In the genomic region with DNA sequence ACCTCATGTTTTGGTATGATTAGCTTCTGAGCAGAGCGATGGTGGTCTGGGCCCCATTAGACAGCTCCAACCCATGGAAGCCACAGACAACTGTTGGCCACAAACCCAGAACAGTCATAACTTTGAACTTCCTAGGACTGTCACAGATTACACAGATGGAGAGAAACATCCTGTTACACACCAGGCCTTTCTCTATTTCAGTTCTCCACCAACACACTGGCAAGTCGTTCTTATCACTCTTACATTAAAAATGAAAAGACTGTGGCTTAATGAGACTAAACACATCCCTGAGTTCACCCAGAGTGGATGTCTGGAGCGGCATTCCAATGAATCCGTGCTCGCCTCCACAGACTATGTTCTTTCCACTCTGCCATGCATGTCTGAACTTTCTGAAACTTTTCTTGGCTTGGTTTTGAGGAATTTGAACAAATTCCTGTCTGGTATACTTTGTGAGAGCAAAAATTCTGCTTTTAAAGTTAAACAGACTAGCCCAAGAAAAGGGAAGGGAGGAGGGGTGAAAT, we compare ENCODE assay signal across 16 cellular contexts.
A peak's percentile ranks its signal among the peaks of the same experiment; 100 is the strongest.
DNase-seq lines count a peak whose midpoint lies in the region; ATAC-seq and TF ChIP-seq lines count a peak whose summit lies in the region.
"Had no signal": no experiment of that assay in that cellular context is flagged by ENCODE, and none has a peak within 500 bp of the region (broad histone marks: within the 10 kb centered on the region; RNA-seq: fewer than 3 reads in every experiment).

No MANE protein-coding gene starts in this region.

- no TSS peak for BruUV-seq in MCF 10A (replicated peaks; lab: Mats Ljungman, UMichigan)

- in situ Hi-C loops in astrocyte of the spinal cord (cut with HindIII; ENCODE audit: low sequenced_read_pairs), result no loop called here

- no peak overlapping the region for H3K4me3 Mint-ChIP-seq in MCF 10A (ENCODE audit: unreplicated experiment)
- H3K4me3 Mint-ChIP-seq: H9, natural killer cell had no signal

- no peaks in the 10 kb centered on the region for H3K36me3 Mint-ChIP-seq in MCF 10A (ENCODE audit: insufficient read depth, unreplicated experiment)
- H3K36me3 Mint-ChIP-seq: natural killer cell had no signal

- H3K27me3 ChIP-seq in breast epithelium (no peaks in the 10 kb centered on the region), left lung (no peaks in the 10 kb centered on the region)
- H3K27me3 ChIP-seq: esophagus squamous epithelium had no signal

- H3K9me3 ChIP-seq in breast epithelium (no peaks in the 10 kb centered on the region), left lung (peaks cover 0 to 2% of the 10 kb centered on the region in 2 donors)
- H3K9me3 ChIP-seq: esophagus squamous epithelium had no signal

- H3K4me3 ChIP-seq in breast epithelium (no peak overlapping the region), astrocyte of the spinal cord (ENCODE audit: low read depth, low read length) (no peak overlapping the region), left lung (no peak overlapping the region)
- H3K4me3 ChIP-seq: esophagus squamous epithelium had no signal

- H3K9me3 Mint-ChIP-seq in MCF 10A (ENCODE audit: unreplicated experiment), result no peaks in the 10 kb centered on the region
- H3K9me3 Mint-ChIP-seq: H9 had no signal

- TF ChIP-seq CTCF in breast epithelium (IDR thresholded peaks at IDR 0.05), result no peak
- TF ChIP-seq CTCF in MCF 10A (IDR thresholded peaks at IDR 0.05; ENCODE audit: unreplicated experiment), result no peak
- TF ChIP-seq CTCF in astrocyte of the spinal cord (IDR thresholded peaks at IDR 0.05; ENCODE audit: low read depth, low read length), result no peak
- no peak for TF ChIP-seq CTCF in left lung (IDR thresholded peaks at IDR 0.05)

- CTCF ChIA-PET in MCF 10A (lab: Yijun Ruan, JAX), result interaction anchor here (0.7 to 1.6 kb wide), 2 partner anchors 22 to 163 kb away, joined by 3 to 4 read pairs; no protein-coding TSS in a partner anchor

- no peak overlapping the region for H3K27ac Mint-ChIP-seq in MCF 10A (ENCODE audit: low read depth, unreplicated experiment)
- H3K27ac Mint-ChIP-seq: H9, natural killer cell had no signal

- intact Hi-C loops in breast epithelium (cut with DNase I; ENCODE audit: low total_unique reads), result no loop called here
- intact Hi-C loops in MCF 10A (cut with micrococcal nuclease), result loop anchor here (10.0 kb wide), 1 partner anchor 168 kb away; no protein-coding TSS in a partner anchor
- intact Hi-C loops in left lung (cut with DNase I), result no loop called here

- POLR2A ChIA-PET in MCF 10A (lab: Yijun Ruan, JAX), result no interaction called here

- H3K27me3 Mint-ChIP-seq in MCF 10A (ENCODE audit: insufficient read depth, unreplicated experiment), result no peaks in the 10 kb centered on the region

- H3K36me3 ChIP-seq in breast epithelium (no peaks in the 10 kb centered on the region), left lung (no peaks in the 10 kb centered on the region)
- H3K36me3 ChIP-seq: esophagus squamous epithelium had no signal

- H3K4me1 Mint-ChIP-seq in MCF 10A (ENCODE audit: insufficient read depth, unreplicated experiment), result peaks cover 24% of the 10 kb centered on the region
- H3K4me1 Mint-ChIP-seq: H9, natural killer cell had no signal

- H3K4me1 ChIP-seq in breast epithelium (no peaks in the 10 kb centered on the region), left lung (no peaks in the 10 kb centered on the region)
- H3K4me1 ChIP-seq: esophagus squamous epithelium had no signal

- DNase-seq in breast epithelium (ENCODE audit: low spot score in 2 of 2) (no peak), MCF 10A (ENCODE audit: unreplicated experiment) (no peak), astrocyte of the spinal cord (ENCODE audit: low read depth, low spot score) (peak; percentile 93), left lung (no peak), NCI-H446 (lab: John Stamatoyannopoulos, UW) (no peak)
- no peak for DNase-seq in stimulated activated naive CD4-positive, alpha-beta T cell treated with Interleukin-2 at 50 U/mL for 16 hours (lab: John Stamatoyannopoulos, UW)
- DNase-seq in stimulated activated CD4-positive, alpha-beta T cell treated with anti-CD3 and anti-CD28 coated beads, Interleukin-4, amount 100 ng/mL, for 4 hours, result no peak
- DNase-seq: DMS 273 treated with DMSO at 0.1 percent for 48 hours; esophagus squamous epithelium; H9; natural killer cell; NK-92 treated with Interleukin-12 subunit alpha and Interleukin-12 subunit beta, amount 100 ng/mL, for 24 hours; substantia nigra had no signal

- TF ChIP-seq POLR2A in breast epithelium (IDR thresholded peaks at IDR 0.05), result no peak

- ATAC-seq in left lung (peak; percentile 61), GM19035 (IDR thresholded peaks at IDR 0.05; ENCODE audit: unreplicated experiment) (no peak)
- ATAC-seq: natural killer cell, sciatic nerve had no signal

- H3K27ac ChIP-seq in breast epithelium (peak overlapping the region; percentile 19 to 38), left lung (no peak overlapping the region)
- H3K27ac ChIP-seq: 22Rv1, esophagus squamous epithelium had no signal

Comparison
In these comparisons a context has a peak if more than half of its experiments do, and no peak if none do; other contexts are left out.
1. H3K27ac ChIP-seq: peak in breast epithelium (2 of 2); none in left lung (0 of 2).